ENCODE assay signal across 27 cellular contexts in the genomic region with DNA sequence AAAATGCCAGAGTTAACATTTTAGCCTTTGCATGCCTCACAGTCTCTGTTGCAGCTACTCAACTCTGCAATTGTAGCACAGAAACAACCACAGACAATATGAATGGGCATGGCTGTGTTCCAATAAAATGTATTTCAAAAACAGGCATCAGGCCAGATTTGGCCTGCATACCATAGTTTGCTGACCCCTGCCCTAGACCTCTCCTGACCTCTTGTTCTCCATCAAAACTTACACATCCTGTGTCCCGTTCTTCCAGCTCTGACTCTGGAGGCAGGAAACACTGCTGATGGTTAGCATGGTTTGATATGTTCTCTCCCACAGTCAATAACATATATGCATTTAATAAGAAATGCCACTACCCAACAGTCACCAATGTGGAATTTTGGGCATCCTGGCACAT.
DNase-seq lines count a peak whose midpoint lies in the region; ATAC-seq, FAIRE-seq and TF ChIP-seq lines count a peak whose summit lies in the region.
"Had no signal": no experiment of that assay in that cellular context is flagged by ENCODE, and none has a peak within 500 bp of the region (broad histone marks: within the 10 kb centered on the region; RNA-seq: fewer than 3 reads in every experiment).

No MANE protein-coding gene starts in this region.

- no peak overlapping the region for H3K27ac ChIP-seq in liver (ENCODE audit: low read depth in 1 of 2, low read length in 2 of 2)
- no peak overlapping the region for H3K27ac ChIP-seq in HepG2 (ENCODE audit: extremely low read length, insufficient read depth, low read length)
- no peak overlapping the region for H3K27ac ChIP-seq in osteoblast (ENCODE audit: low read depth, low read length)
- H3K27ac ChIP-seq: BLaER1 had no signal

- H3K9ac ChIP-seq in liver (ENCODE audit: low read depth in 1 of 2, low read length in 2 of 2) (no peak overlapping the region), HepG2 (ENCODE audit: insufficient read depth, low read depth, low read length) (no peak overlapping the region)
- H3K9ac ChIP-seq: BLaER1 had no signal

- peaks cover 54% of the 10 kb centered on the region for H3K4me1 Mint-ChIP-seq in nephron
- H3K4me1 Mint-ChIP-seq: CD14-positive monocyte; CD4-positive, alpha-beta memory T cell; CD4-positive, CD25-positive, alpha-beta regulatory T cell; CD8-positive, alpha-beta memory T cell had no signal

- H3K79me2 ChIP-seq in HepG2 (ENCODE audit: insufficient read depth, low read length) = no peaks in the 10 kb centered on the region
- no peaks in the 10 kb centered on the region for H3K79me2 ChIP-seq in osteoblast (ENCODE audit: insufficient read depth, low read length)

- POLR2A ChIA-PET in HepG2 (lab: Yijun Ruan, JAX) = no interaction called here

- H3K4me1 ChIP-seq in liver (ENCODE audit: control insufficient read depth in 4 of 4, insufficient read depth in 4 of 4, low read length in 3 of 4) (peaks cover 0 to 8% (median 0%) of the 10 kb centered on the region in 4 donors), HepG2 (ENCODE audit: insufficient read depth, low read length) (peaks cover 35% of the 10 kb centered on the region), osteoblast (ENCODE audit: insufficient read depth, low read length) (no peaks in the 10 kb centered on the region)
- H3K4me1 ChIP-seq: BE2C, BLaER1 had no signal

- H3K36me3 Mint-ChIP-seq in nephron (ENCODE audit: low read depth) = no peaks in the 10 kb centered on the region
- H3K36me3 Mint-ChIP-seq: CD14-positive monocyte; CD4-positive, alpha-beta memory T cell; CD4-positive, CD25-positive, alpha-beta regulatory T cell; CD8-positive, alpha-beta memory T cell had no signal

- H4K20me1 ChIP-seq in HepG2 (ENCODE audit: insufficient read depth, low read length) (no peaks in the 10 kb centered on the region), osteoblast (ENCODE audit: insufficient read depth, low read length) (no peaks in the 10 kb centered on the region)
- H4K20me1 ChIP-seq: BLaER1 had no signal

- peak overlapping the region; percentile 28 to 94 (median 90) for H3K27ac Mint-ChIP-seq in nephron
- H3K27ac Mint-ChIP-seq: CD4-positive, alpha-beta memory T cell; CD8-positive, alpha-beta memory T cell had no signal

- H3K9me3 Mint-ChIP-seq in nephron = no peaks in the 10 kb centered on the region
- H3K9me3 Mint-ChIP-seq: CD8-positive, alpha-beta memory T cell had no signal

- no peak for FAIRE-seq in HepG2 (lab: Jason Lieb, UNC)
- FAIRE-seq: A204.1, GM12878, GM12892, GM18507 had no signal

- TF ChIP-seq EP300 in HepG2 (IDR thresholded peaks at IDR 0.05; ENCODE audit: low read depth in 2 of 2, low read length in 2 of 2) (no peak), HepG2 (CRISPR knock-in tag; IDR thresholded peaks at IDR 0.05; ENCODE audit: borderline replicate concordance) (no peak)

- ATAC-seq in HepG2 (no peak), sciatic nerve (no peak)
- ATAC-seq: GM12878 had no signal

- no peak overlapping the region for H3K4me3 Mint-ChIP-seq in nephron
- H3K4me3 Mint-ChIP-seq: CD14-positive monocyte; CD4-positive, alpha-beta memory T cell; CD4-positive, CD25-positive, alpha-beta regulatory T cell; CD8-positive, alpha-beta memory T cell had no signal

- H2AFZ ChIP-seq in HepG2 (ENCODE audit: low read length) (no peak overlapping the region), osteoblast (ENCODE audit: low read length) (no peak overlapping the region)

- BruUV-seq in HepG2 (replicated peaks; lab: Mats Ljungman, UMichigan) = no TSS peak

- CTCF ChIA-PET in HepG2 (lab: Yijun Ruan, JAX; ENCODE audit: low intra/inter-chr PET ratio, low total read pairs) = no interaction called here

- intact Hi-C loops in HepG2 (cut with micrococcal nuclease; ENCODE audit: unreplicated experiment) = no loop called here
- intact Hi-C loops in sciatic nerve (cut with DNase I) = no loop called here

- in situ Hi-C loops in HepG2 (cut with HindIII; ENCODE audit: extremely low pct_ligation_motif_present, low pct_unique_long_range_greater_than_20kb) = no loop called here

- no peak overlapping the region for H3K4me2 ChIP-seq in HepG2 (ENCODE audit: low read depth, low read length)
- H3K4me2 ChIP-seq in osteoblast (ENCODE audit: insufficient read depth, low read length) = no peak overlapping the region
- H3K4me2 ChIP-seq: BLaER1 had no signal

- H3K9me3 ChIP-seq in liver (ENCODE audit: control insufficient read depth in 4 of 4, low read length in 3 of 4) (no peaks in the 10 kb centered on the region), HepG2 (ENCODE audit: low read length) (no peaks in the 10 kb centered on the region), osteoblast (ENCODE audit: low read depth, low read length) (no peaks in the 10 kb centered on the region)
- H3K9me3 ChIP-seq: BE2C, BLaER1 had no signal

- H3K27me3 Mint-ChIP-seq in nephron (ENCODE audit: low read depth) = peaks cover 15% of the 10 kb centered on the region

- TF ChIP-seq RAD21 in liver (IDR thresholded peaks at IDR 0.05) = no peak
- no peak for TF ChIP-seq RAD21 in HepG2 (CRISPR knock-in tag; IDR thresholded peaks at IDR 0.05)

- H3K36me3 ChIP-seq in liver (ENCODE audit: control insufficient read depth in 4 of 4, insufficient read depth in 3 of 4, low read depth in 1 of 4, low read length in 3 of 4) (no peaks in the 10 kb centered on the region), HepG2 (replicated peaks in 1 of 2; ENCODE audit: control insufficient read depth in 1 of 2, insufficient read depth in 2 of 2, low read length in 2 of 2) (no peaks in the 10 kb centered on the region), osteoblast (ENCODE audit: insufficient read depth, low read length) (no peaks in the 10 kb centered on the region)
- H3K36me3 ChIP-seq: BE2C, BLaER1 had no signal

- 56% methylated on average over 1 of the region's 1 CpG for WGBS in liver
- WGBS in HepG2 (ENCODE audit: low lambda C conversion rate) = 0% methylated on average over 1 of the region's 1 CpG

- H3K27me3 ChIP-seq in liver (ENCODE audit: control insufficient read depth in 4 of 4, insufficient read depth in 4 of 4, low read length in 3 of 4) (no peaks in the 10 kb centered on the region), HepG2 (ENCODE audit: control insufficient read depth in 1 of 2, insufficient read depth in 2 of 2, low read length in 2 of 2) (peaks cover 0 to 1% of the 10 kb centered on the region in 2 experiments; a peak in 1 of 5 replicates), osteoblast (ENCODE audit: insufficient read depth, low read length) (no peaks in the 10 kb centered on the region)
- H3K27me3 ChIP-seq: BE2C, BLaER1 had no signal

- H3K4me3 ChIP-seq in liver (ENCODE audit: low read depth in 1 of 3, low read length in 3 of 3) = no peak overlapping the region
- no peak overlapping the region for H3K4me3 ChIP-seq in HepG2 (replicated peaks in 1 of 3; ENCODE audit: insufficient read depth in 1 of 3, low read depth in 2 of 3, low read length in 3 of 3)
- H3K4me3 ChIP-seq in osteoblast (ENCODE audit: insufficient read depth, low read length) = no peak overlapping the region
- H3K4me3 ChIP-seq: BLaER1, GM12878 had no signal

- no peak for TF ChIP-seq POLR2A in HepG2 (IDR thresholded peaks at IDR 0.05; ENCODE audit: insufficient read depth in 1 of 2, low read depth in 2 of 2, low read length in 2 of 2)

- DNase-seq in HepG2 (ENCODE audit: low spot score) (no peak), osteoblast (ENCODE audit: insufficient read length, low spot score, missing footprints) (peak; percentile 53), sciatic nerve (ENCODE audit: low spot score) (no peak), middle frontal gyrus (ENCODE audit: extremely low spot score, low spot score) (no peak)
- DNase-seq: 8988T; ACHN; BE2C; C1 segment of cervical spinal cord; CD4-positive, alpha-beta memory T cell; CD4-positive, CD25-positive, alpha-beta regulatory T cell; CD8-positive, alpha-beta memory T cell; COR-L47; DMS 273 treated with DMSO at 0.1 percent for 48 hours; DMS153; DMS53; DMS79; DND-41; EL; GDM1 had no signal

- no peak for TF ChIP-seq CTCF in liver (IDR thresholded peaks at IDR 0.05; ENCODE audit: low read depth, low read length, missing input control)
- TF ChIP-seq CTCF in HepG2 (CRISPR knock-in tag; IDR thresholded peaks at IDR 0.05) = no peak
- no peak for TF ChIP-seq CTCF in nephron (IDR thresholded peaks at IDR 0.05; ENCODE audit: unreplicated experiment in 3 of 3)
- TF ChIP-seq CTCF in osteoblast (IDR thresholded peaks at IDR 0.05; ENCODE audit: extremely low read depth, low read depth, low read length) = no peak

TF ChIP-seq in liver, 16 proteins besides CTCF, POLR2A, EP300 and RAD21 (continues in another document):
- TF ChIP-seq SP1 (IDR thresholded peaks at IDR 0.05) = no peak
- TF ChIP-seq, protein P1, sequence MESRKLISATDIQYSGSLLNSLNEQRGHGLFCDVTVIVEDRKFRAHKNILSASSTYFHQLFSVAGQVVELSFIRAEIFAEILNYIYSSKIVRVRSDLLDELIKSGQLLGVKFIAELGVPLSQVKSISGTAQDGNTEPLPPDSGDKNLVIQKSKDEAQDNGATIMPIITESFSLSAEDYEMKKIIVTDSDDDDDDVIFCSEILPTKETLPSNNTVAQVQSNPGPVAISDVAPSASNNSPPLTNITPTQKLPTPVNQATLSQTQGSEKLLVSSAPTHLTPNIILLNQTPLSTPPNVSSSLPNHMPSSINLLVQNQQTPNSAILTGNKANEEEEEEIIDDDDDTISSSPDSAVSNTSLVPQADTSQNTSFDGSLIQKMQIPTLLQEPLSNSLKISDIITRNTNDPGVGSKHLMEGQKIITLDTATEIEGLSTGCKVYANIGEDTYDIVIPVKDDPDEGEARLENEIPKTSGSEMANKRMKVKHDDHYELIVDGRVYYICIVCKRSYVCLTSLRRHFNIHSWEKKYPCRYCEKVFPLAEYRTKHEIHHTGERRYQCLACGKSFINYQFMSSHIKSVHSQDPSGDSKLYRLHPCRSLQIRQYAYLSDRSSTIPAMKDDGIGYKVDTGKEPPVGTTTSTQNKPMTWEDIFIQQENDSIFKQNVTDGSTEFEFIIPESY (IDR thresholded peaks at IDR 0.05) = no peak

TF ChIP-seq in HepG2, 621 proteins besides CTCF, POLR2A, EP300 and RAD21 (continues in another document):
- TF ChIP-seq, protein P2, sequence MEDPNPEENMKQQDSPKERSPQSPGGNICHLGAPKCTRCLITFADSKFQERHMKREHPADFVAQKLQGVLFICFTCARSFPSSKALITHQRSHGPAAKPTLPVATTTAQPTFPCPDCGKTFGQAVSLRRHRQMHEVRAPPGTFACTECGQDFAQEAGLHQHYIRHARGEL (CRISPR knock-in tag; IDR thresholded peaks at IDR 0.05) = no peak
- no peak for TF ChIP-seq ZNF224 (CRISPR knock-in tag; IDR thresholded peaks at IDR 0.05)
- TF ChIP-seq, protein P3, sequence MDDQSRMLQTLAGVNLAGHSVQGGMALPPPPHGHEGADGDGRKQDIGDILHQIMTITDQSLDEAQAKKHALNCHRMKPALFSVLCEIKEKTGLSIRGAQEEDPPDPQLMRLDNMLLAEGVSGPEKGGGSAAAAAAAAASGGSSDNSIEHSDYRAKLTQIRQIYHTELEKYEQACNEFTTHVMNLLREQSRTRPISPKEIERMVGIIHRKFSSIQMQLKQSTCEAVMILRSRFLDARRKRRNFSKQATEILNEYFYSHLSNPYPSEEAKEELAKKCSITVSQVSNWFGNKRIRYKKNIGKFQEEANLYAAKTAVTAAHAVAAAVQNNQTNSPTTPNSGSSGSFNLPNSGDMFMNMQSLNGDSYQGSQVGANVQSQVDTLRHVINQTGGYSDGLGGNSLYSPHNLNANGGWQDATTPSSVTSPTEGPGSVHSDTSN (CRISPR knock-in tag; IDR thresholded peaks at IDR 0.05; ENCODE audit: borderline replicate concordance) = no peak
